10 cellular contexts compared by ENCODE assay signal in genomic region chr3:196638922-196639516, GRCh38. TPM values are rescaled to one million over a fixed set of nuclear protein-coding genes. Genes with fewer than 3 reads are reported as not detected.
DNase-seq lines count a peak whose midpoint lies in the region; ATAC-seq, FAIRE-seq and TF ChIP-seq lines count a peak whose summit lies in the region.
"Had no signal": no experiment of that assay in that cellular context is flagged by ENCODE, and none has a peak within 500 bp of the region (broad histone marks: within the 10 kb centered on the region; RNA-seq: fewer than 3 reads in every experiment).

No MANE protein-coding gene starts in this region.

- ATAC-seq in T-helper 17 cell (peak; percentile 14), heart left ventricle (peak in 2 of 4 donors; percentile 3 to 6), HG03457 (IDR thresholded peaks at IDR 0.05; ENCODE audit: unreplicated experiment) (no peak)
- ATAC-seq: HCT116 had no signal

- intact Hi-C loops in heart left ventricle (cut with DNase I): loop anchor here in 1 of 10 donors (10.0 kb wide), 1 partner anchor 46 kb away; no protein-coding TSS in a partner anchor

- H3K27me3 ChIP-seq in BLaER1 (no peaks in the 10 kb centered on the region), GM23248 (replicated peaks; ENCODE audit: insufficient read depth) (peaks cover 5% of the 10 kb centered on the region; the same call in 1 of the 2 replicates), heart left ventricle (peaks cover 0 to 29% (median 0%) of the 10 kb centered on the region in 9 donors), small intestine (ENCODE audit: control insufficient read depth in 2 of 2, insufficient read depth in 2 of 2, low read length in 2 of 2) (no peaks in the 10 kb centered on the region)

- no peak for TF ChIP-seq CTCF in heart left ventricle (IDR thresholded peaks at IDR 0.05)

- H3K4me2 ChIP-seq in BLaER1: peak overlapping the region; percentile 98
- H3K4me2 ChIP-seq in GM23248 (ENCODE audit: unreplicated experiment): peak overlapping the region; percentile 61

- WGBS in GM23248 (ENCODE audit: low coverage in 1 of 2, low lambda C conversion rate in 2 of 2, missing lambda C conversion rate in 2 of 2), 2 experiments: 50 to 51% methylated on average over 18 to 19 of the region's 19 CpGs
- 42 to 57% (median 44%) methylated on average over 16 to 19 of the region's 19 CpGs for WGBS in heart left ventricle, 4 donors
- WGBS in small intestine, 3 donors: 8 to 25% (median 18%) methylated on average over 19 of the region's 19 CpGs

- DNase-seq in GM23248 (peak; percentile 24), T-helper 17 cell (no peak), heart left ventricle (no peak), small intestine (peak; percentile 31), GF-D8 (lab: John Stamatoyannopoulos, UW) (no peak), cerebellar nuclear complex (lab: John Stamatoyannopoulos, UW) (no peak)

- H3K36me3 Mint-ChIP-seq in T-helper 17 cell (ENCODE audit: low read depth): peaks cover 3% of the 10 kb centered on the region

- H3K27ac ChIP-seq in BLaER1 (peak overlapping the region; percentile 98), GM23248 (no peak overlapping the region), heart left ventricle (peak overlapping the region in 11 of 12 donors; percentile 65 to 96 (median 76)), small intestine (ENCODE audit: low read depth in 1 of 2, low read length in 1 of 2) (peak overlapping the region in 1 of 2 donors; percentile 91)

- H3K36me3 ChIP-seq in BLaER1 (peaks cover 6% of the 10 kb centered on the region), GM23248 (ENCODE audit: low read depth) (no peaks in the 10 kb centered on the region), heart left ventricle (peaks cover 0 to 7% (median 0%) of the 10 kb centered on the region in 9 donors), small intestine (ENCODE audit: control insufficient read depth in 2 of 2, insufficient read depth in 2 of 2, low read length in 2 of 2) (no peaks in the 10 kb centered on the region)

- TF ChIP-seq POLR2A in heart left ventricle (IDR thresholded peaks at IDR 0.05): no peak

- H3K4me3 Mint-ChIP-seq in T-helper 17 cell: peak overlapping the region; percentile 95

- peaks cover 77% of the 10 kb centered on the region for H3K4me1 ChIP-seq in BLaER1
- H3K4me1 ChIP-seq in GM23248 (ENCODE audit: insufficient read depth): no peaks in the 10 kb centered on the region
- H3K4me1 ChIP-seq in heart left ventricle: peaks cover 0 to 68% (median 8%) of the 10 kb centered on the region in 12 donors
- H3K4me1 ChIP-seq in small intestine (ENCODE audit: control insufficient read depth in 2 of 2, insufficient read depth in 1 of 2, low read depth in 1 of 2, low read length in 1 of 2): peaks cover 0 to 3% of the 10 kb centered on the region in 2 donors

- H3K4me1 Mint-ChIP-seq in T-helper 17 cell: peaks cover 62% of the 10 kb centered on the region

- H3K4me3 ChIP-seq in BLaER1: peak overlapping the region; percentile 90
- peak overlapping the region; percentile 73 for H3K4me3 ChIP-seq in GM23248
- peak overlapping the region; percentile 30 to 89 (median 62) for H3K4me3 ChIP-seq in heart left ventricle
- H3K4me3 ChIP-seq in small intestine (ENCODE audit: low read depth in 1 of 2, low read length in 2 of 2): peak overlapping the region; percentile 5 to 59

- no peaks in the 10 kb centered on the region for H3K9me2 ChIP-seq in GM23248 (ENCODE audit: insufficient read depth)

- H3K79me2 ChIP-seq in GM23248 (ENCODE audit: insufficient read depth): no peaks in the 10 kb centered on the region

- H3K27ac Mint-ChIP-seq in T-helper 17 cell: peak overlapping the region; percentile 97

- H3F3A ChIP-seq in GM23248 (ENCODE audit: insufficient read depth): no peaks in the 10 kb centered on the region

- no peak for FAIRE-seq in small intestine (lab: Jason Lieb, UNC)
- FAIRE-seq: endometrium had no signal

- H2AFZ ChIP-seq in GM23248: peak overlapping the region; percentile 82

- peak overlapping the region; percentile 98 for H3K9ac ChIP-seq in BLaER1
- no peak overlapping the region for H3K9ac ChIP-seq in GM23248

- in situ Hi-C loops in GM23248 (cut with MboI): no loop called here

- H3K27me3 Mint-ChIP-seq in T-helper 17 cell: no peaks in the 10 kb centered on the region

- H4K20me1 ChIP-seq in BLaER1: peaks cover 30% of the 10 kb centered on the region
- H4K20me1 ChIP-seq in GM23248 (ENCODE audit: insufficient read depth): no peaks in the 10 kb centered on the region

- H3K9me3 ChIP-seq in BLaER1 (no peaks in the 10 kb centered on the region), GM23248 (ENCODE audit: low read depth) (no peaks in the 10 kb centered on the region), T-helper 17 cell (ENCODE audit: control insufficient read depth, low read length, poor library complexity, severe bottlenecking) (no peaks in the 10 kb centered on the region), heart left ventricle (no peaks in the 10 kb centered on the region), small intestine (ENCODE audit: control insufficient read depth, low read depth) (no peaks in the 10 kb centered on the region)

RNA-seq across cellular contexts. Expression of gene NRROS, which starts 0.5 kb away (rescaled TPM):
- total RNA-seq in GM23248 (2014; rRNA removed; shearing (Covaris generic)): 0.22 TPM in 1 of 2 replicates, not detected in the other
- not detected in 2 replicates for polyA plus RNA-seq in GM23248 (2016; fragmentation: Nextera tagmentation; extraction: Ambion mirVana)
- total RNA-seq in T-helper 17 cell: 10 to 100 TPM; 15.1 to 15.5 TPM
- 10 to 100 TPM in 1 of 9 donors, 1 to 10 TPM in 8; 2.1 to 23.8 (median 3.4) TPM for total RNA-seq in heart left ventricle
- polyA plus RNA-seq in heart left ventricle: 1 to 10 TPM; 1.4 to 2.6 TPM
- polyA plus RNA-seq in small intestine: 1 to 10 TPM in 1 of 3 donors, under 1 TPM in 1, not detected in 1; 0.54 to 4.1 TPM

Comparison
In these comparisons a context has a peak if more than half of its experiments do, and no peak if none do; other contexts are left out.
1. H3K4me3 ChIP-seq: peak in every context shown above with its lines; median percentile 90 in BLaER1; 73 in GM23248; 62 in heart left ventricle; 32 in small intestine.
2. DNase-seq: peak in GM23248 (single experiment) and small intestine (single experiment); none in T-helper 17 cell (0 of 3), heart left ventricle (0 of 5), GF-D8 (single experiment) and cerebellar nuclear complex (0 of 2).